ENCODE assay signal across 22 cellular contexts in the genomic region with DNA sequence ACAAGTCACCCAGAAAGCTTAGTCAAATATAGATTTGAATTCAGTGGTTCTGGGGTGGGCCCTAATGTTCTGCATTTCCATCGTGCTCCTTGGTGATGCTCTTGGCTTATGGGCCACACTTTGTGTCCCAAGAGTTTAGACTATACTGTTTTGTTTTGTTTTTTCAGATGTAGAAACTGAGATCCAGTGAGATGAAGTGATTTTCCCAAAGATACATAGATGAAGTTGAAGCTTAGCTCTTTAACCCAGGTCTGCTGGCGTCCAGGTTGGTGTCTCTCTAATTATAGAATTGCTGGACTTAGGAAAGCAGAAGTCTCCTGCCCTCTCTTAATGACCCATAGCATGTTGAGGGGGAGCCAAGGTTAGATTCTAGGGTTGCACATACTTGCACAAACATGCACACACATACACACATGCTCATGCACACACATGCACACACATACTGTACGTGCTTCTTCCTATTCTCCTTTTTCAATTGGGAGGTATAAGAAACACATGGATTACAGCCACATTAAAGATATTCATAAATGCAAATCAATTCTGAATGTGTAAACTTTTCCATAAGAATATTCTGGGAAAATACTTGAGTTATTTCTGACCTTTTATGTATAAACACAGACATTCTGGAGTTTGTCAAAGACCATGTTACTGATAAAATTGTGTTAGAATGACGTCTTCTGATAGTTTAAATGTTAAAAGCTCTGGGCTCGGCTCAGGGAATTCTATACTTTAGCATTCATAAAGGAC. TPM values are rescaled to one million over a fixed set of nuclear protein-coding genes. Genes with fewer than 3 reads are reported as not detected.
A peak's percentile ranks its signal among the peaks of the same experiment; 100 is the strongest.
DNase-seq lines count a peak whose midpoint lies in the region; ATAC-seq, FAIRE-seq and TF ChIP-seq lines count a peak whose summit lies in the region.
"Had no signal": no experiment of that assay in that cellular context is flagged by ENCODE, and none has a peak within 500 bp of the region (broad histone marks: within the 10 kb centered on the region; RNA-seq: fewer than 3 reads in every experiment).

No MANE protein-coding gene starts in this region.

- peaks cover 47% of the 10 kb centered on the region for H3K4me1 Mint-ChIP-seq in Caco-2 (ENCODE audit: low read depth, unreplicated experiment)
- H3K4me1 Mint-ChIP-seq in progenitor cell of endocrine pancreas (ENCODE audit: low read depth), result peaks cover 22% of the 10 kb centered on the region
- H3K4me1 Mint-ChIP-seq in stimulated activated memory B cell treated with anti-CD40 and anti-IgM and Interleukin-4, amounts not matched to agents 10 μg/mL and 1 μg/mL and 100 μg/mL, for 72 hours, result peaks cover 12% of the 10 kb centered on the region
- H3K4me1 Mint-ChIP-seq: GM23338 had no signal

- no peak overlapping the region for H3K4me3 Mint-ChIP-seq in Caco-2 (ENCODE audit: unreplicated experiment)
- no peak overlapping the region for H3K4me3 Mint-ChIP-seq in progenitor cell of endocrine pancreas (ENCODE audit: low read depth)
- no peak overlapping the region for H3K4me3 Mint-ChIP-seq in stimulated activated memory B cell treated with anti-CD40 and anti-IgM and Interleukin-4, amounts not matched to agents 10 μg/mL and 1 μg/mL and 100 μg/mL, for 72 hours
- H3K4me3 Mint-ChIP-seq: GM23338, neural progenitor cell had no signal

- H3K27me3 Mint-ChIP-seq in Caco-2 (ENCODE audit: insufficient read depth, unreplicated experiment), result no peaks in the 10 kb centered on the region
- no peaks in the 10 kb centered on the region for H3K27me3 Mint-ChIP-seq in progenitor cell of endocrine pancreas
- peaks cover 60% of the 10 kb centered on the region for H3K27me3 Mint-ChIP-seq in stimulated activated memory B cell treated with anti-CD40 and anti-IgM and Interleukin-4, amounts not matched to agents 10 μg/mL and 1 μg/mL and 100 μg/mL, for 72 hours

- DNase-seq in Caco-2 (no peak), RWPE2 (ENCODE audit: low spot score) (no peak), keratinocyte (ENCODE audit: low read depth, low spot score) (no peak), progenitor cell of endocrine pancreas (ENCODE audit: low spot score, unreplicated experiment) (no peak), NCI-H2196 treated with DMSO at 0.1 percent for 48 hours (lab: John Stamatoyannopoulos, UW; ENCODE audit: unreplicated experiment) (no peak), islet precursor cell (no peak)
- DNase-seq: activated CD4-positive, alpha-beta T cell treated with anti-CD3 and anti-CD28 coated beads for 4 hours; activated gamma-delta T cell; adrenal gland; Karpas-422; MV-4-11; NCI-H146; posterior cingulate gyrus; transverse colon had no signal

- H3K4me1 ChIP-seq in Caco-2 (peaks cover 43% of the 10 kb centered on the region), RWPE2 (ENCODE audit: insufficient read depth, poor library complexity, severe bottlenecking) (peaks cover 41% of the 10 kb centered on the region), keratinocyte (ENCODE audit: control insufficient read depth, extremely low read depth, insufficient read depth, low read length) (peaks cover 31% of the 10 kb centered on the region)
- H3K4me1 ChIP-seq: neural progenitor cell had no signal

- H3K9ac ChIP-seq in keratinocyte (ENCODE audit: control insufficient read depth, extremely low read depth, insufficient read depth, low read length), result no peak overlapping the region
- H3K9ac ChIP-seq: neural progenitor cell had no signal

- H3K4me2 ChIP-seq in keratinocyte (ENCODE audit: control insufficient read depth, extremely low read depth, insufficient read depth, low read depth, low read length), result no peak overlapping the region
- H3K4me2 ChIP-seq: GM23338, neural progenitor cell had no signal

- H3K9me1 ChIP-seq in keratinocyte (ENCODE audit: control insufficient read depth, extremely low read depth, insufficient read depth, low read length), result no peaks in the 10 kb centered on the region

- no TSS peak for BruUV-seq in Caco-2 (replicated peaks; lab: Mats Ljungman, UMichigan)

- no peak overlapping the region for H3K4me3 ChIP-seq in Caco-2 (ENCODE audit: low read depth, low read length)
- no peak overlapping the region for H3K4me3 ChIP-seq in RWPE2 (ENCODE audit: severe bottlenecking)
- H3K4me3 ChIP-seq in keratinocyte (ENCODE audit: control insufficient read depth in 2 of 3, extremely low read depth in 1 of 3, insufficient read depth in 2 of 3, low read depth in 1 of 3, low read length in 3 of 3), result no peak overlapping the region
- H3K4me3 ChIP-seq: adrenal gland, GM23338, neural progenitor cell, transverse colon had no signal

- no peak for ATAC-seq in RWPE2 (ENCODE audit: low read depth)
- ATAC-seq in stimulated activated memory B cell treated with anti-CD40 and anti-IgM and Interleukin-4, amounts not matched to agents 10 μg/mL and 1 μg/mL and 100 μg/mL, for 72 hours, result no peak
- ATAC-seq: GM23338, Right ventricle myocardium inferior, sciatic nerve had no signal

- H3K36me3 Mint-ChIP-seq in Caco-2 (ENCODE audit: insufficient read depth, unreplicated experiment) (no peaks in the 10 kb centered on the region), progenitor cell of endocrine pancreas (ENCODE audit: insufficient read depth) (peaks cover 2% of the 10 kb centered on the region)
- no peaks in the 10 kb centered on the region for H3K36me3 Mint-ChIP-seq in stimulated activated memory B cell treated with anti-CD40 and anti-IgM and Interleukin-4, amounts not matched to agents 10 μg/mL and 1 μg/mL and 100 μg/mL, for 72 hours
- H3K36me3 Mint-ChIP-seq: neural progenitor cell had no signal

- H3K27ac Mint-ChIP-seq in Caco-2 (ENCODE audit: unreplicated experiment) (peak overlapping the region; percentile 66), progenitor cell of endocrine pancreas (peak overlapping the region; percentile 65)
- H3K27ac Mint-ChIP-seq in stimulated activated memory B cell treated with anti-CD40 and anti-IgM and Interleukin-4, amounts not matched to agents 10 μg/mL and 1 μg/mL and 100 μg/mL, for 72 hours, result no peak overlapping the region
- H3K27ac Mint-ChIP-seq: GM23338, neural progenitor cell had no signal

- FAIRE-seq in keratinocyte (lab: Jason Lieb, UNC), result no peak
- FAIRE-seq: endothelial cell of umbilical vein, GM12891 had no signal

- H3K9me3 ChIP-seq in Caco-2 (peaks cover 3% of the 10 kb centered on the region), RWPE2 (ENCODE audit: severe bottlenecking) (no peaks in the 10 kb centered on the region), keratinocyte (ENCODE audit: control insufficient read depth, low read depth, low read length) (no peaks in the 10 kb centered on the region)
- H3K9me3 ChIP-seq: adrenal gland, transverse colon had no signal

- H3K9me3 Mint-ChIP-seq in Caco-2 (ENCODE audit: unreplicated experiment), result no peaks in the 10 kb centered on the region
- H3K9me3 Mint-ChIP-seq in progenitor cell of endocrine pancreas (ENCODE audit: low read depth), result peaks cover 8% of the 10 kb centered on the region
- peaks cover 3% of the 10 kb centered on the region for H3K9me3 Mint-ChIP-seq in stimulated activated memory B cell treated with anti-CD40 and anti-IgM and Interleukin-4, amounts not matched to agents 10 μg/mL and 1 μg/mL and 100 μg/mL, for 72 hours

- no peaks in the 10 kb centered on the region for H3K79me2 ChIP-seq in keratinocyte (ENCODE audit: control insufficient read depth, insufficient read depth, low read length)

- H4K20me1 ChIP-seq in keratinocyte (ENCODE audit: control insufficient read depth, extremely low read depth, insufficient read depth, low read length), result no peaks in the 10 kb centered on the region

- H3K27me3 ChIP-seq in Caco-2 (replicated peaks; ENCODE audit: control insufficient read depth, insufficient read depth, low read length) (no peaks in the 10 kb centered on the region), RWPE2 (ENCODE audit: insufficient read depth, poor library complexity, severe bottlenecking) (no peaks in the 10 kb centered on the region), keratinocyte (ENCODE audit: control insufficient read depth, extremely low read depth, insufficient read depth, low read length) (no peaks in the 10 kb centered on the region)
- H3K27me3 ChIP-seq: adrenal gland, neural progenitor cell, transverse colon had no signal

- H3K36me3 ChIP-seq in Caco-2 (ENCODE audit: control insufficient read depth, insufficient read depth, low read length) (0 out of 2 replicates have a peak, but pooled peaks cover 1% of the 10 kb centered on the region), RWPE2 (ENCODE audit: low read depth) (no peaks in the 10 kb centered on the region), keratinocyte (ENCODE audit: control insufficient read depth in 2 of 2, extremely low read depth in 1 of 2, insufficient read depth in 2 of 2, low read length in 2 of 2) (no peaks in the 10 kb centered on the region)
- H3K36me3 ChIP-seq: adrenal gland, neural progenitor cell, transverse colon had no signal

- H3K27ac ChIP-seq in RWPE2 (ENCODE audit: poor library complexity, severe bottlenecking) (peak overlapping the region; percentile 57), keratinocyte (ENCODE audit: control insufficient read depth, insufficient read depth, low read length) (peak overlapping the region; percentile 46)
- H3K27ac ChIP-seq: C4-2B, neural progenitor cell had no signal

- CTCF ChIA-PET in Caco-2 (lab: Charles Lee), result interaction anchor here (1.1 to 1.6 kb wide), 2 partner anchors 65 to 139 kb away, joined by 4 read pairs; no protein-coding TSS in a partner anchor

- POLR2A ChIA-PET in Caco-2 (lab: Charles Lee), result interaction anchor here (1.4 kb wide), 1 partner anchor 41 kb away, joined by 5 read pairs; a partner anchor contains a TSS

- H2AFZ ChIP-seq in keratinocyte (ENCODE audit: control insufficient read depth, low read length), result no peak overlapping the region
- H2AFZ ChIP-seq: GM23338, neural progenitor cell had no signal

- no peak for TF ChIP-seq CTCF in Caco-2 (IDR thresholded peaks at IDR 0.05; ENCODE audit: insufficient read depth in 1 of 2, low read depth in 1 of 2, low read length in 1 of 2, severe bottlenecking in 1 of 2, unreplicated experiment in 1 of 2)
- no peak for TF ChIP-seq CTCF in RWPE2 (IDR thresholded peaks at IDR 0.05; ENCODE audit: poor library complexity, severe bottlenecking)
- no peak for TF ChIP-seq CTCF in keratinocyte (optimal IDR thresholded peaks at IDR 0.05 in 1 of 3, IDR thresholded peaks at IDR 0.05 in 1 of 3, conservative IDR thresholded peaks at IDR 0.05 in 1 of 3; ENCODE audit: extremely low read depth in 1 of 3, insufficient read depth in 2 of 3, low read length in 3 of 3)
- no peak for TF ChIP-seq CTCF in progenitor cell of endocrine pancreas (IDR thresholded peaks at IDR 0.05; ENCODE audit: unreplicated experiment)

- dilution Hi-C loops in keratinocyte (cut with MboI; ENCODE audit: extremely low pct_ligation_motif_present, low sequenced_read_pairs), result no loop called here

- intact Hi-C loops in Caco-2 (cut with micrococcal nuclease; ENCODE audit: unreplicated experiment), result loop anchor here (2.0 kb wide), 1 partner anchor 42 kb away; a partner anchor contains a TSS

RNA-seq across cellular contexts. Expression of a gene that starts 41.3 kb away (rescaled TPM):
- total RNA-seq in Caco-2 (2022) (23.5 and 25.0 TPM in 2 replicates), progenitor cell of endocrine pancreas (1.1 and 1.3 TPM in 2 replicates)
- 6.9 to 10.5 TPM (median 7.5 TPM) in 3 replicates for polyA plus RNA-seq in keratinocyte
- polyA plus RNA-seq in keratinocyte (2011; ENCODE audit: low read depth), result 2.7 TPM
- polyA plus RNA-seq in keratinocyte (2011; cell fraction: cytosol; rRNA removed), result 7.2 and 9.8 TPM in 2 replicates
- 7.9 and 8.4 TPM in 2 replicates for polyA plus RNA-seq in keratinocyte (2011; cell fraction: nucleus; rRNA removed)
- polyA plus RNA-seq in keratinocyte (2012; ENCODE audit: low replicate concordance), result 4.4 and 4.6 TPM in 2 replicates
- 5.0 to 9.0 TPM (median 6.5 TPM) in 3 replicates for polyA minus RNA-seq in keratinocyte
- 7.9 TPM for polyA minus RNA-seq in keratinocyte (2011; cell fraction: cytosol; rRNA and poly(A)+ RNA removed)
- 2.5 and 5.4 TPM in 2 replicates for polyA minus RNA-seq in keratinocyte (2011; cell fraction: nucleus; rRNA and poly(A)+ RNA removed)
- polyA plus RNA-seq: GM23338 had no signal

Comparison
In these comparisons a context has a peak if more than half of its experiments do, and no peak if none do; other contexts are left out.
1. RNA of a gene that starts 41.3 kb away (total RNA-seq): 23.5 to 25.0 TPM in Caco-2; 1.1 to 1.3 TPM in progenitor cell of endocrine pancreas; every median in the first group is over 10 times any median in the second.